Comparison of ENCODE assay signal across 9 cellular contexts in the genomic region with DNA sequence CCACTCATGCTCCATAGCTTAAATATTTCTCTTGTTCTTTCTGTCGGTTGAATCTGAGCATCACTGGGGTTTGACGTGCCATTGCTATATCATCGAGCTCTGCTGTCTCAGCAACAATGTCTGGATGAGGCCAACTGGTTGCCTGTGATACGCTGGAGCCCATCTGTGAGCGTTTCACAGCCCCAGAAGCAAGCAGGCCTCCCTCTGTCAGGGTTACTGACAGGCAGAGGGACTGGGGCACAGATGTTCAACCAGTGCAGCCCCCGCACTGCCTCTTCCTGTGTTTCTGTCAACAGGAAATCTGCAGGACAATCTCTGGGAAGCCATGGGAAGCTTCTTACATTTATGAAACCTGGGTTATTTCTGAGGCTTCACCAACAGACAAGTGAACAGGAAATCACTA. TPM values are rescaled to one million over a fixed set of nuclear protein-coding genes. Genes with fewer than 3 reads are reported as not detected.
DNase-seq lines count a peak whose midpoint lies in the region; ATAC-seq, FAIRE-seq and TF ChIP-seq lines count a peak whose summit lies in the region.
"Had no signal": no experiment of that assay in that cellular context is flagged by ENCODE, and none has a peak within 500 bp of the region (broad histone marks: within the 10 kb centered on the region; RNA-seq: fewer than 3 reads in every experiment).

No MANE protein-coding gene starts in this region.

- H3K4me1 Mint-ChIP-seq in naive B cell (peaks cover 13 to 15% (median 13%) of the 10 kb centered on the region in 3 donors), Caco-2 (ENCODE audit: low read depth, unreplicated experiment) (peaks cover 12% of the 10 kb centered on the region)

- H3K27me3 Mint-ChIP-seq in naive B cell: no peaks in the 10 kb centered on the region
- no peaks in the 10 kb centered on the region for H3K27me3 Mint-ChIP-seq in Caco-2 (ENCODE audit: insufficient read depth, unreplicated experiment)

- 83% methylated on average over 6 of the region's 6 CpGs; no CpG with 5 or more reads in 1 of the 2 experiments for WGBS in H1 (ENCODE audit: extremely low coverage in 1 of 2, insufficient coverage in 1 of 2, insufficient read length in 1 of 2, insufficient replicate concordance in 2 of 2, low coverage in 1 of 2, low lambda C conversion rate in 2 of 2, missing lambda C conversion rate in 1 of 2), 2 experiments

- intact Hi-C loops in Caco-2 (cut with micrococcal nuclease; ENCODE audit: unreplicated experiment): no loop called here

- H3K4me2 ChIP-seq in H1 (ENCODE audit: insufficient read depth in 1 of 2, low read depth in 2 of 2, low read length in 2 of 2): 0 out of 4 replicates have a peak overlapping the region, but pooled peaks of 1 of the 2 experiments have one; percentile 7

- no peaks in the 10 kb centered on the region for H4K20me1 ChIP-seq in H1 (replicated peaks in 1 of 2; ENCODE audit: control insufficient read depth in 1 of 2, insufficient read depth in 2 of 2, low read length in 2 of 2)

- POLR2A ChIA-PET in GM10248 (lab: Yijun Ruan, JAX): interaction anchor here (0.6 to 0.7 kb wide), 2 partner anchors 11 to 13 kb away, joined by 3 read pairs; no protein-coding TSS in a partner anchor
- POLR2A ChIA-PET in H1 (lab: Charles Lee; ENCODE audit: partially characterized antibody): interaction anchor here (1.0 to 1.3 kb wide), 5 partner anchors 13 to 59 kb away, joined by 3 to 5 read pairs (median 3); no protein-coding TSS in a partner anchor
- POLR2A ChIA-PET in Caco-2 (lab: Charles Lee): no interaction called here

- no peak overlapping the region for H3K9ac ChIP-seq in H1 (replicated peaks in 1 of 4; ENCODE audit: extremely low read depth in 1 of 4, low read depth in 3 of 4, low read length in 3 of 4)

- peak overlapping the region; percentile 81; the same call in 1 of the 2 replicates for H2BK5ac ChIP-seq in H1 (ENCODE audit: low read depth, low read length)

- H3K4me3 ChIP-seq in H1 (ENCODE audit: extremely low read depth in 1 of 4, insufficient read depth in 2 of 4, low read depth in 3 of 4, low read length in 4 of 4) (no peak overlapping the region), Caco-2 (ENCODE audit: low read depth, low read length) (no peak overlapping the region)

- no peak overlapping the region for H2BK20ac ChIP-seq in H1 (ENCODE audit: low read length)

- peak overlapping the region; percentile 6; the same call in 1 of the 2 replicates for H3K27ac ChIP-seq in H1 (ENCODE audit: low read depth, low read length)

- H3K36me3 ChIP-seq in H1 (ENCODE audit: control insufficient read depth in 2 of 4, insufficient read depth in 4 of 4, low read length in 3 of 4) (peaks cover 0 to 2% (median 0%) of the 10 kb centered on the region in 4 experiments; a peak in 1 of 8 replicates), Caco-2 (ENCODE audit: control insufficient read depth, insufficient read depth, low read length) (no peaks in the 10 kb centered on the region)

- no TSS peak for BruUV-seq in Caco-2 (replicated peaks; lab: Mats Ljungman, UMichigan)

- no peaks in the 10 kb centered on the region for H3K79me1 ChIP-seq in H1 (ENCODE audit: low read depth, low read length)

- TF ChIP-seq EP300 in H1 (IDR thresholded peaks at IDR 0.05; ENCODE audit: borderline replicate concordance in 1 of 2, low read depth in 2 of 2, low read length in 2 of 2): no peak

- peak overlapping the region; percentile 54 for H2AK5ac ChIP-seq in H1 (ENCODE audit: low read depth, low read length)

- no peak overlapping the region for H4K8ac ChIP-seq in H1 (ENCODE audit: extremely low read depth, insufficient read depth, low read length)

- peak overlapping the region; percentile 70; the same call in 1 of the 2 replicates for H2BK12ac ChIP-seq in H1 (ENCODE audit: low read depth, low read length)

- H3K4ac ChIP-seq in H1 (replicated peaks; ENCODE audit: insufficient read length, low read depth, low read length): no peak overlapping the region

- H3K14ac ChIP-seq in H1 (ENCODE audit: insufficient read length): no peak overlapping the region

- H2BK120ac ChIP-seq in H1 (replicated peaks; ENCODE audit: low read depth, low read length): no peak overlapping the region

- no peak for TF ChIP-seq POLR2A in H1 (IDR thresholded peaks at IDR 0.05; ENCODE audit: control extremely low read depth in 1 of 2, low read depth in 2 of 2, low read length in 2 of 2)

- peaks cover 8 to 13% (median 11%) of the 10 kb centered on the region in 4 experiments; a peak in 6 of 7 replicates for H3K4me1 ChIP-seq in H1 (replicated peaks in 1 of 4; ENCODE audit: control insufficient read depth in 3 of 4, insufficient read depth in 4 of 4, low read length in 3 of 4)
- H3K4me1 ChIP-seq in Caco-2: peaks cover 11% of the 10 kb centered on the region

- H2BK15ac ChIP-seq in H1 (ENCODE audit: low read length): peak overlapping the region; percentile 54; the same call in 1 of the 2 replicates

- peaks cover 0 to 16% of the 10 kb centered on the region in 2 donors for H3K36me3 Mint-ChIP-seq in naive B cell
- peaks cover 5% of the 10 kb centered on the region for H3K36me3 Mint-ChIP-seq in Caco-2 (ENCODE audit: insufficient read depth, unreplicated experiment)

- peak in 1 of 2 donors; percentile 50 for ATAC-seq in naive B cell (ENCODE audit: low read depth in 2 of 2)
- no peak for ATAC-seq in GM21723 (IDR thresholded peaks at IDR 0.05; ENCODE audit: unreplicated experiment)
- no peak for ATAC-seq in HG03442 (IDR thresholded peaks at IDR 0.05; ENCODE audit: unreplicated experiment)
- ATAC-seq: Panc1 had no signal

- no peak overlapping the region for H4K91ac ChIP-seq in H1 (replicated peaks; ENCODE audit: insufficient read length, low read length)

- no peak overlapping the region for H2AFZ ChIP-seq in H1 (ENCODE audit: low read length)

- no peak overlapping the region for H3K56ac ChIP-seq in H1 (replicated peaks; ENCODE audit: insufficient read length, low read depth, low read length)

- H3K23ac ChIP-seq in H1 (ENCODE audit: insufficient read length): no peak overlapping the region

- CTCF ChIA-PET in GM10248 (lab: Yijun Ruan, JAX): interaction anchor here (0.8 to 3.4 kb wide), 6 partner anchors 10 to 196 kb away, joined by 3 to 23 read pairs (median 3); a partner anchor contains a TSS
- CTCF ChIA-PET in H1 (lab: Charles Lee; ENCODE audit: partially characterized antibody): interaction anchor here (0.6 to 1.4 kb wide), 3 partner anchors 17 to 134 kb away, joined by 3 to 4 read pairs (median 3); no protein-coding TSS in a partner anchor
- CTCF ChIA-PET in Caco-2 (lab: Charles Lee): interaction anchor here (1.1 kb wide), 1 partner anchor 23 kb away, joined by 3 read pairs; no protein-coding TSS in a partner anchor

- no peak for FAIRE-seq in H1 (lab: Jason Lieb, UNC)

- TF ChIP-seq RAD21 in H1 (IDR thresholded peaks at IDR 0.05 in 1 of 2, conservative IDR thresholded peaks at IDR 0.05 in 1 of 2; ENCODE audit: low read depth in 2 of 2, low read length in 2 of 2): no peak

- DNase-seq in GM10248 (ENCODE audit: extremely low spot score): peak; percentile 22
- peak; percentile 34 for DNase-seq in NCI-H2227 treated with DMSO at 0.1 percent for 48 hours (lab: John Stamatoyannopoulos, UW)
- no peak for DNase-seq in H1 (ENCODE audit: low read depth in 1 of 2, low spot score in 2 of 2)
- no peak for DNase-seq in naive B cell
- DNase-seq in SIG-M5 (lab: John Stamatoyannopoulos, UW): no peak
- DNase-seq in Caco-2: no peak

- H3K27ac Mint-ChIP-seq in naive B cell (peak overlapping the region in 5 of 6 donors; percentile 51 to 92 (median 80)), Caco-2 (ENCODE audit: unreplicated experiment) (no peak overlapping the region)

- H3K9me3 Mint-ChIP-seq in naive B cell (no peaks in the 10 kb centered on the region), Caco-2 (ENCODE audit: unreplicated experiment) (no peaks in the 10 kb centered on the region)

- H3K9me3 ChIP-seq in H1 (ENCODE audit: insufficient read depth in 2 of 2, low read depth in 1 of 2, low read length in 1 of 2) (no peaks in the 10 kb centered on the region), Caco-2 (no peaks in the 10 kb centered on the region)

- no peak for TF ChIP-seq CTCF in GM10248 (IDR thresholded peaks at IDR 0.05; ENCODE audit: control extremely low read depth, extremely low read depth, low read depth, missing control alignments)
- no peak for TF ChIP-seq CTCF in H1 (IDR thresholded peaks at IDR 0.05; ENCODE audit: control extremely low read depth in 1 of 3, insufficient read depth in 1 of 3, low read depth in 1 of 3, low read length in 3 of 3)
- TF ChIP-seq CTCF in Caco-2 (IDR thresholded peaks at IDR 0.05; ENCODE audit: insufficient read depth in 1 of 2, low read depth in 1 of 2, low read length in 1 of 2, severe bottlenecking in 1 of 2, unreplicated experiment in 1 of 2): no peak

- H3K79me2 ChIP-seq in H1 (ENCODE audit: control insufficient read depth in 1 of 2, insufficient read depth in 2 of 2, low read length in 2 of 2): no peaks in the 10 kb centered on the region

- H4K5ac ChIP-seq in H1 (ENCODE audit: insufficient read length, low read depth, low read length): no peak overlapping the region

- no peaks in the 10 kb centered on the region for H3K23me2 ChIP-seq in H1 (ENCODE audit: low read depth, low read length)

- no peaks in the 10 kb centered on the region for H3K27me3 ChIP-seq in H1 (replicated peaks in 1 of 4; ENCODE audit: control insufficient read depth in 3 of 4, extremely low read depth in 1 of 4, insufficient read depth in 3 of 4, low read length in 3 of 4)
- no peaks in the 10 kb centered on the region for H3K27me3 ChIP-seq in Caco-2 (replicated peaks; ENCODE audit: control insufficient read depth, insufficient read depth, low read length)

- H3K18ac ChIP-seq in H1 (ENCODE audit: extremely low read depth, low read length): no peak overlapping the region

- H3K4me3 Mint-ChIP-seq in naive B cell: peak overlapping the region in 7 of 8 donors; percentile 20 to 88 (median 52)
- no peak overlapping the region for H3K4me3 Mint-ChIP-seq in Caco-2 (ENCODE audit: unreplicated experiment)

RNA-seq across cellular contexts. Expression of a gene that starts 23.9 kb away (rescaled TPM):
- 19.7 and 20.3 TPM in 2 replicates for total RNA-seq in H1 (2021; fragmentation: NEBNext Ultra II Directional; extraction: Animal tissue kit (Norgen Biotek cat#: 25700))
- polyA plus RNA-seq in H1 (2011; rRNA removed): 22.5 and 28.9 TPM in 2 replicates
- 27.4 TPM for polyA plus RNA-seq in H1 (2011; cell fraction: cytosol; rRNA removed)
- 11.4 TPM for polyA plus RNA-seq in H1 (2011; cell fraction: nucleus; rRNA removed)
- polyA plus RNA-seq in H1 (2012, experiment 1 of 2): 15.5 to 22.3 TPM (median 21.3 TPM) in 4 replicates
- 10.7 TPM for polyA plus RNA-seq in H1 (2012, experiment 2 of 2)
- polyA plus RNA-seq in H1 (2013, experiment 1 of 2): 10.4 TPM
- 9.7 TPM for polyA plus RNA-seq in H1 (2013, experiment 2 of 2)
- 18.0 TPM in 2 replicates for polyA minus RNA-seq in H1 (2011; rRNA and poly(A)+ RNA removed)
- polyA minus RNA-seq in H1 (2011; cell fraction: cytosol; rRNA and poly(A)+ RNA removed): 8.8 TPM
- polyA minus RNA-seq in H1 (2011; cell fraction: nucleus; rRNA and poly(A)+ RNA removed): 21.5 TPM
- polyA plus RNA-seq in naive B cell (ENCODE audit: low read depth in 6 of 6): 10 to 100 TPM; 19.4 to 32.4 (median 28.3) TPM
- total RNA-seq in Caco-2 (2022): 25.8 and 27.6 TPM in 2 replicates

RNA-seq across cellular contexts. Expression of a gene that starts 24.0 kb away (rescaled TPM):
- total RNA-seq in H1 (2021; fragmentation: NEBNext Ultra II Directional; extraction: Animal tissue kit (Norgen Biotek cat#: 25700)): 28.6 and 29.7 TPM in 2 replicates
- polyA plus RNA-seq in H1 (2011; rRNA removed): 12.2 and 12.9 TPM in 2 replicates
- polyA plus RNA-seq in H1 (2011; cell fraction: cytosol; rRNA removed): 14.5 TPM
- polyA plus RNA-seq in H1 (2011; cell fraction: nucleus; rRNA removed): 14.6 TPM
- 20.3 to 27.4 TPM (median 23.4 TPM) in 4 replicates for polyA plus RNA-seq in H1 (2012, experiment 1 of 2)
- 4.7 TPM for polyA plus RNA-seq in H1 (2012, experiment 2 of 2)
- polyA plus RNA-seq in H1 (2013, experiment 1 of 2): 13.8 TPM
- polyA plus RNA-seq in H1 (2013, experiment 2 of 2): 13.3 TPM
- polyA minus RNA-seq in H1 (2011; rRNA and poly(A)+ RNA removed): 11.4 and 15.5 TPM in 2 replicates
- polyA minus RNA-seq in H1 (2011; cell fraction: cytosol; rRNA and poly(A)+ RNA removed): 10.1 TPM
- 19.9 TPM for polyA minus RNA-seq in H1 (2011; cell fraction: nucleus; rRNA and poly(A)+ RNA removed)
- polyA plus RNA-seq in naive B cell (ENCODE audit: low read depth in 6 of 6): 1 to 10 TPM in 5 of 6 donors, not detected in 1; 1.5 to 3.6 (median 2.2) TPM
- total RNA-seq in Caco-2 (2022): 25.0 and 27.6 TPM in 2 replicates

Comparison
In these comparisons a context has a peak if more than half of its experiments do, and no peak if none do; other contexts are left out.
1. DNase-seq: peak in GM10248 (single experiment) and NCI-H2227 treated with DMSO at 0.1 percent for 48 hours (single experiment); none in H1 (0 of 2), naive B cell (single experiment), SIG-M5 (single experiment) and Caco-2 (0 of 2).